ENCODE assay signal across 9 cellular contexts in genomic region chr9:120464857-120465421, GRCh38.
"Had no signal": no experiment of that assay in that cellular context is flagged by ENCODE, and none has a peak within 500 bp of the region (broad histone marks: within the 10 kb centered on the region; RNA-seq: fewer than 3 reads in every experiment).

No MANE protein-coding gene starts in this region.

- ATAC-seq: HCT116, K562 had no signal

- H3K27ac ChIP-seq: GM23248, HL-60 had no signal

- H3K4me3 ChIP-seq: GM23248, HAP-1, K562 had no signal

- H3K9ac ChIP-seq: GM23248 had no signal

- DNase-seq: GOT3, H7, HFFc6, IMR-90 had no signal

- H2AFZ ChIP-seq: GM23248 had no signal

- H3K9me3 ChIP-seq: HAP-1 had no signal
